13 cellular contexts compared by ENCODE assay signal in the genomic region with DNA sequence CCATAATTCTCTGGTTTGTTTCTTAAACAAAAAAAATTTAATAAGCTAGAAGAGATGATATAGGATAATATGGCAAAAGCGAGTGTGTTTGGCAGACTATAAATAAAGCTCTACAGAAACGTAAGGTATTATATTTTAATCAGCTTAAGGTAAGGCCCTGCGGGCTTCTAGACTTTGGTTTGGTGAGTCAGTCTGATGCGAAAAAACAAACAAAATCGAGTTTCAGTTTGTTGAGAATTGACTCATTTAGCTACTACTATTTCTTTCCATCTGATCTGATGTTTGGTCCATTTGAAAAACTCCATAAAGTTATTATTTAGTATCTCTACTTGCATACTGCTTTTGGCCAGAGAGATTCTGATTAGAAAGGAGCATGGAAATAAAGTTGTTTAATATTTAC.
DNase-seq lines count a peak whose midpoint lies in the region; ATAC-seq and TF ChIP-seq lines count a peak whose summit lies in the region.
"Had no signal": no experiment of that assay in that cellular context is flagged by ENCODE, and none has a peak within 500 bp of the region (broad histone marks: within the 10 kb centered on the region; RNA-seq: fewer than 3 reads in every experiment).

No MANE protein-coding gene starts in this region.

- no peaks in the 10 kb centered on the region for H3K9me3 ChIP-seq in tibial nerve

- no peak overlapping the region for H3K4me3 ChIP-seq in choroid plexus epithelial cell (ENCODE audit: low read depth, low read length)
- no peak overlapping the region for H3K4me3 ChIP-seq in tibial nerve

- ATAC-seq in GM19035 (IDR thresholded peaks at IDR 0.05; ENCODE audit: unreplicated experiment) (peak; percentile 49), HG03571 (IDR thresholded peaks at IDR 0.05; ENCODE audit: unreplicated experiment) (peak; percentile 41)

- 92% methylated on average over 5 of the region's 5 CpGs for WGBS in tibial nerve, 2 donors

- peaks cover 0 to 21% (median 2%) of the 10 kb centered on the region in 3 donors for H3K36me3 ChIP-seq in tibial nerve

- no peaks in the 10 kb centered on the region for H3K27me3 ChIP-seq in tibial nerve

- H3K4me1 ChIP-seq in tibial nerve, result no peaks in the 10 kb centered on the region

- TF ChIP-seq POLR2A in tibial nerve (IDR thresholded peaks at IDR 0.05), result no peak

- TF ChIP-seq CTCF in choroid plexus epithelial cell (conservative IDR thresholded peaks at IDR 0.05; ENCODE audit: low read depth, low read length), result no peak
- no peak for TF ChIP-seq CTCF in tibial nerve (IDR thresholded peaks at IDR 0.05)

- TF ChIP-seq EP300 in tibial nerve (IDR thresholded peaks at IDR 0.05), result no peak

- DNase-seq in ELR (ENCODE audit: low read depth) (peak; percentile 82), choroid plexus epithelial cell (ENCODE audit: low read depth) (peak; percentile 28), inferior parietal cortex (ENCODE audit: extremely low spot score) (no peak), tibial nerve (ENCODE audit: low spot score in 2 of 2) (no peak), DMS53 treated with DMSO at 0.1 percent for 48 hours (lab: John Stamatoyannopoulos, UW; ENCODE audit: unreplicated experiment) (no peak), C1 segment of cervical spinal cord (lab: John Stamatoyannopoulos, UW) (no peak)
- DNase-seq: activated CD4-positive, CD25-positive, alpha-beta regulatory T cell; amygdala; immature natural killer cell; naive B cell; NCI-H2171 treated with DMSO at 0.1 percent for 48 hours had no signal

- no peak overlapping the region for H3K27ac ChIP-seq in tibial nerve

Comparison
In these comparisons a context has a peak if more than half of its experiments do, and no peak if none do; other contexts are left out.
1. DNase-seq: peak in ELR (single experiment) and choroid plexus epithelial cell (single experiment); none in inferior parietal cortex (single experiment), tibial nerve (0 of 2), DMS53 treated with DMSO at 0.1 percent for 48 hours (single experiment) and C1 segment of cervical spinal cord (0 of 14).